In genomic region chr20:38192323-38192885, GRCh38 we compare ENCODE assay signal across 16 cellular contexts. TPM values are rescaled to one million over a fixed set of nuclear protein-coding genes. Genes with fewer than 3 reads are reported as not detected.
"Had no signal": no experiment of that assay in that cellular context is flagged by ENCODE, and none has a peak within 500 bp of the region (broad histone marks: within the 10 kb centered on the region; RNA-seq: fewer than 3 reads in every experiment).

No MANE protein-coding gene starts in this region.

- H3K36me3 ChIP-seq: esophagus squamous epithelium, stomach, thoracic aorta had no signal

- DNase-seq: effector memory CD8-positive, alpha-beta T cell; esophagus squamous epithelium; foreskin fibroblast; kidney glomerular epithelial cell; mesendoderm; naive thymus-derived CD4-positive, alpha-beta T cell; nephron progenitor cell; small intestine; stimulated activated CD4-positive, alpha-beta T cell treated with anti-CD3 and anti-CD28 coated beads, Interleukin-12 subunit alpha, Interleukin-12 subunit beta, amount 100 ng/mL, for 4 hours; stimulated activated naive CD4-positive, alpha-beta T cell; stomach; substantia nigra had no signal

- H3K27me3 ChIP-seq: hepatocyte, stomach had no signal

- H3K27ac ChIP-seq: hepatocyte had no signal

- H3K9me3 Mint-ChIP-seq: type B pancreatic cell had no signal

- ATAC-seq: effector memory CD8-positive, alpha-beta T cell; naive thymus-derived CD4-positive, alpha-beta T cell had no signal

- H3K36me3 Mint-ChIP-seq: naive thymus-derived CD4-positive, alpha-beta T cell; type B pancreatic cell had no signal

- H3K4me3 ChIP-seq: esophagus squamous epithelium, hepatocyte, stomach, thoracic aorta had no signal

- H3K27ac Mint-ChIP-seq: effector memory CD8-positive, alpha-beta T cell; naive thymus-derived CD4-positive, alpha-beta T cell; nephron progenitor cell; type B pancreatic cell had no signal

- H3K4me1 Mint-ChIP-seq: naive thymus-derived CD4-positive, alpha-beta T cell had no signal

- H3K4me3 Mint-ChIP-seq: dendritic cell treated with granulocyte-macrophage colony-stimulating factor and Interleukin-4, amounts not matched to agents 40 ng/mL and 50 ng/mL, for 4 days; effector memory CD8-positive, alpha-beta T cell; naive thymus-derived CD4-positive, alpha-beta T cell; nephron progenitor cell; type B pancreatic cell had no signal

- H3K9me3 ChIP-seq: esophagus squamous epithelium, stomach, thoracic aorta had no signal

RNA-seq across cellular contexts. Expression of gene TGM2, which starts 27.3 kb away (rescaled TPM):
- polyA plus RNA-seq: naive thymus-derived CD4-positive, alpha-beta T cell had no signal
